ENCODE assay signal across 19 cellular contexts in the genomic region with DNA sequence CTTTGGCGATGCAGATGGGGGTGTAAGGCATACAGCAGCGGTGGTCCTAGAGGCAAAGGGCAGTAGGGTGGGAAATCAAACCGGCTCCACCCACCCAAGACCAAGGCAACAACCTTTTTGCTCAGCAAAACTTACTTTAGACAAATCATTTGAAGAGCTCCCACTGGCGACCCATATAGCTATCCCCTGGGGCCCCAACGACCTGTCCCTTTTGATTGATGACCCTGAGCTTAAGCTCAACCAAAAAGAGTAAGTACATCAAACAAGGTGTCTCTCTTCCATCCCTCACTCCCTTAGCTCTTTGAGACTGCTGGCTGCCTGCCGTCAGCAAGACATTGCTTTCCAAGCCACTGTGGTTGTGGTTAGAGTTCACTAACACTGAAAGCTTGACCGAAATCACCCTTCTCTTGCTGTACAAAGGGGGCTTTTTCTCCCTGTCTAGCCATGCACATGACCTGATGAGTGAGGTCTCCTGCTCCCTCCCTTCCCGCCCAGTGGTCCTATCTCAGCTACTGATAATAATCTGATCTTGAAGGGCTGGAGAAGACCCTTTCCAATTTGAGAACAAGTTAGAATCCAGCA. TPM values are rescaled to one million over a fixed set of nuclear protein-coding genes. Genes with fewer than 3 reads are reported as not detected.
DNase-seq lines count a peak whose midpoint lies in the region; ATAC-seq, FAIRE-seq and TF ChIP-seq lines count a peak whose summit lies in the region.
"Had no signal": no experiment of that assay in that cellular context is flagged by ENCODE, and none has a peak within 500 bp of the region (broad histone marks: within the 10 kb centered on the region; RNA-seq: fewer than 3 reads in every experiment).

No MANE protein-coding gene starts in this region.

- H3K27me3 Mint-ChIP-seq in astrocyte (ENCODE audit: low read depth, unreplicated experiment) = no peaks in the 10 kb centered on the region
- H3K27me3 Mint-ChIP-seq: stimulated activated naive CD8-positive, alpha-beta T cell treated with anti-CD3 and anti-CD28 coated beads, Interleukin-15, amount 100 ng/mL, for 72 hours had no signal

- no peak overlapping the region for H3K4me3 Mint-ChIP-seq in astrocyte (ENCODE audit: unreplicated experiment)
- H3K4me3 Mint-ChIP-seq: stimulated activated naive CD8-positive, alpha-beta T cell treated with anti-CD3 and anti-CD28 coated beads, Interleukin-15, amount 100 ng/mL, for 72 hours had no signal

- H3K9me3 ChIP-seq in astrocyte (ENCODE audit: insufficient read depth, low read depth, low read length) = no peaks in the 10 kb centered on the region
- H3K9me3 ChIP-seq in testis = no peaks in the 10 kb centered on the region
- H3K9me3 ChIP-seq in tibial artery = no peaks in the 10 kb centered on the region
- H3K9me3 ChIP-seq: adrenal gland, heart left ventricle had no signal

- H4K20me1 ChIP-seq in astrocyte (ENCODE audit: insufficient read depth, low read length) = no peaks in the 10 kb centered on the region

- H3K9me3 Mint-ChIP-seq in astrocyte (ENCODE audit: unreplicated experiment) = no peaks in the 10 kb centered on the region
- H3K9me3 Mint-ChIP-seq: stimulated activated naive CD8-positive, alpha-beta T cell treated with anti-CD3 and anti-CD28 coated beads, Interleukin-15, amount 100 ng/mL, for 72 hours had no signal

- intact Hi-C loops in testis (cut with DNase I; ENCODE audit: low total_unique reads) = loop anchor here (10.0 kb wide), 2 partner anchors 244 to 344 kb away; no protein-coding TSS in a partner anchor
- intact Hi-C loops in tibial artery (cut with DNase I; ENCODE audit: low total_unique reads) = loop anchor here (5.0 to 10.0 kb wide), 5 partner anchors 41 to 424 kb away; a partner anchor contains a TSS

- H3K27me3 ChIP-seq in astrocyte (ENCODE audit: insufficient read depth, low read length) (no peaks in the 10 kb centered on the region), testis (no peaks in the 10 kb centered on the region), tibial artery (no peaks in the 10 kb centered on the region)
- H3K27me3 ChIP-seq: adrenal gland, heart left ventricle had no signal

- peaks cover 22% of the 10 kb centered on the region for H3K4me1 Mint-ChIP-seq in astrocyte (ENCODE audit: low read depth, unreplicated experiment)

- peaks cover 13% of the 10 kb centered on the region for H3K4me1 ChIP-seq in astrocyte (ENCODE audit: insufficient read depth, low read length)
- peaks cover 9% of the 10 kb centered on the region for H3K4me1 ChIP-seq in testis
- peaks cover 5 to 12% (median 8%) of the 10 kb centered on the region in 4 donors for H3K4me1 ChIP-seq in tibial artery

- peaks cover 38% of the 10 kb centered on the region for H3K36me3 ChIP-seq in astrocyte (ENCODE audit: insufficient read depth, low read length)
- H3K36me3 ChIP-seq in testis (ENCODE audit: low read depth, missing control alignments) = no peaks in the 10 kb centered on the region
- peaks cover 45 to 65% (median 60%) of the 10 kb centered on the region in 3 donors for H3K36me3 ChIP-seq in tibial artery

- in situ Hi-C loops in ACHN (cut with HindIII; ENCODE audit: low pct_ligation_motif_present, low pct_unique_long_range_greater_than_20kb, low sequenced_read_pairs) = no loop called here

- H3K4me2 ChIP-seq in astrocyte (ENCODE audit: low read length) = no peak overlapping the region

- H3K27ac Mint-ChIP-seq in astrocyte (ENCODE audit: unreplicated experiment) = no peak overlapping the region

- FAIRE-seq in astrocyte (lab: Jason Lieb, UNC) = no peak

- TF ChIP-seq POLR2A in testis (IDR thresholded peaks at IDR 0.05) = no peak

- no peak overlapping the region for H2AFZ ChIP-seq in astrocyte (ENCODE audit: low read depth, low read length)
- H2AFZ ChIP-seq: GM23248, parathyroid adenoma had no signal

- peaks cover 27% of the 10 kb centered on the region for H3K36me3 Mint-ChIP-seq in astrocyte (ENCODE audit: low read depth, unreplicated experiment)

- H3K4me3 ChIP-seq in astrocyte (ENCODE audit: insufficient read depth, low read depth, low read length) = no peak overlapping the region
- no peak overlapping the region for H3K4me3 ChIP-seq in testis
- no peak overlapping the region for H3K4me3 ChIP-seq in tibial artery
- H3K4me3 ChIP-seq: adrenal gland, GM23248, heart left ventricle, lung had no signal

- WGBS in testis, 2 donors = 85 to 91% methylated on average over 8 of the region's 8 CpGs

- ATAC-seq in GM18498 (IDR thresholded peaks at IDR 0.05; ENCODE audit: unreplicated experiment) (peak; percentile 67), GM19463 (IDR thresholded peaks at IDR 0.05; ENCODE audit: unreplicated experiment) (peak; percentile 79), HG02981 (IDR thresholded peaks at IDR 0.05; ENCODE audit: unreplicated experiment) (peak; percentile 72)
- ATAC-seq: PC-3; stimulated activated naive CD8-positive, alpha-beta T cell treated with anti-CD3 and anti-CD28 coated beads, Interleukin-15, amount 100 ng/mL, for 72 hours had no signal

- no peaks in the 10 kb centered on the region for H3K79me2 ChIP-seq in astrocyte (ENCODE audit: insufficient read depth, low read length)

- DNase-seq in astrocyte (ENCODE audit: low read depth) (peak; percentile 66), testis (no peak), SW480 (ENCODE audit: low spot score) (no peak), ACHN (no peak), tibial artery (no peak)
- DNase-seq: GM23248; IMR-90; NCI-H2029 treated with DMSO at 0.1 percent for 48 hours; PC-3; stimulated activated CD4-positive, alpha-beta T cell treated with anti-CD3 and anti-CD28 coated beads, Interleukin-2, amount 100 ng/mL, for 24 hours; stimulated activated naive CD8-positive, alpha-beta T cell treated with anti-CD3 and anti-CD28 coated beads, Interleukin-15, amount 100 ng/mL, for 72 hours; T1000 had no signal

- H3K27ac ChIP-seq in astrocyte (ENCODE audit: low read depth, low read length) (no peak overlapping the region), testis (no peak overlapping the region), tibial artery (no peak overlapping the region)
- H3K27ac ChIP-seq: adrenal gland, GM23248, parathyroid adenoma had no signal

- TF ChIP-seq CTCF in astrocyte (IDR thresholded peaks at IDR 0.05; ENCODE audit: insufficient read depth, low read depth, low read length) = no peak
- TF ChIP-seq CTCF in testis (IDR thresholded peaks at IDR 0.05) = no peak
- no peak for TF ChIP-seq CTCF in tibial artery (IDR thresholded peaks at IDR 0.05)

- H3K9ac ChIP-seq in astrocyte (ENCODE audit: low read length) = no peak overlapping the region
- H3K9ac ChIP-seq: GM23248, parathyroid adenoma had no signal

RNA-seq across cellular contexts. Expression of a gene that starts 42.3 kb away (rescaled TPM):
- total RNA-seq in astrocyte (100 and 104 TPM in 2 replicates), testis (100 to 1,000 TPM in 1 of 2 donors, 10 to 100 TPM in 1; 90.2 to 118 TPM)
- polyA plus RNA-seq in testis (ENCODE audit: insufficient read depth, low read depth, low replicate concordance) = 55.5 TPM
